In the genomic region with DNA sequence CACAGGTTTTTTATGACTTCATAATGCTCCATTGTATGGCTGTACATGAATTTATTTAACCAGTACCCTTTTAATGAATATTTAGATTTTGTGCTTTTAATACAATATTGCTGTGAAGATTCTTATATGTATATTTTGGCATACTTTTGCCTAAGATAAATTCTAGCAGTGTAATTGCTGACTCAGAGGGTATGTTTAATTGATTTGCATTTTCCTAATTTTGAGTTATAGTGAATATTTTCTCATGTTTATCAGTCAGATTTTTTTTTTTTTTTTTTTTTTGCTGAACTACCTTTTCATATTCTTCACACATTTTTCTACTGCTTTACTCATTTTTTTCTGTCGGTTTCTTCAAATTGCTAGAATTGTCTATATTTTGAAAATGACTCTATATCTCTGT, we compare ENCODE assay signal across 7 cellular contexts.
"Had no signal": no experiment of that assay in that cellular context is flagged by ENCODE, and none has a peak within 500 bp of the region (broad histone marks: within the 10 kb centered on the region; RNA-seq: fewer than 3 reads in every experiment).

No MANE protein-coding gene starts in this region.

- H2AFZ ChIP-seq: GM23248 had no signal

- DNase-seq: GM23248, GOT3, HFFc6, KG1 had no signal

- H3K9me3 ChIP-seq: HAP-1 had no signal

- H3K9ac ChIP-seq: GM23248 had no signal

- H3K36me3 ChIP-seq: HAP-1 had no signal

- H3K4me1 ChIP-seq: HAP-1 had no signal

- ATAC-seq: HCT116 had no signal

- H3K27ac ChIP-seq: GM23248, HL-60 had no signal

- H3K4me3 ChIP-seq: GM23248, HAP-1 had no signal
